Comparison of ENCODE assay signal across 8 cellular contexts in the genomic region with DNA sequence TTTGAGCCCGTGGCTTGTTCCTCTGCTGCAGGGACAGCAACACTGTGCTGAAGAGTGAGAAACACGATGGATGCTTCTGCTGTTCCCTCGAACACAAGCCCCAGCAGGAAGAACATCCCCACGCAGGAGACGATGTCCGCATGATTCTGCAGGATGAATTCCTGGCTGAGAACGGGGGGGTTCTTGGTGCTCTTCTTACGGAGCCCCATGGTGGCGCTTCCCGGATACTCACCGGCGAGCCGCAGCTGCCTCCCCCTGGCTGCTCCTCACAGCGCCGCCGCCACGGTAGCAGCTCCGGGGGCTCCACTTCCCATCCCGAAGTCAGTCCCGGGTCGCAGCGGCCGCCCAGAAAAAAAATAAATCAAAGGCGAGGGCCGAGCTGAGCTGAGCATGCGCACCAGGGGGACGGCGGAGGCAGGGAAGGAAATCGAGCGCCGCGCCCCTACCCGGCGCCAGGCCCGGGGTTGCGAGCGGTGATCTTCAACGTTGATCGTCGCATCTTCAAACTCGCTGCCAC. TPM values are rescaled to one million over a fixed set of nuclear protein-coding genes. Genes with fewer than 3 reads are reported as not detected.
DNase-seq lines count a peak whose midpoint lies in the region.

A gene (minus strand): TSS at position 392 of the 517 bp plus-strand sequence. CDS start 183 bp downstream, at position 209.

- H3K4me1 Mint-ChIP-seq in activated T-helper 2 cell treated with anti-CD3 and anti-CD28 coated beads, Interferon-gamma antibody, Interleukin-2, Interleukin-4, amounts not matched to agents 10 μg/mL and 5 μg/mL and 100 μg/mL, durations not matched to agents 14 hours and 24 hours and 36 hours (ENCODE audit: low read depth), result no peaks in the 10 kb centered on the region

- H3K9me3 Mint-ChIP-seq in activated T-helper 2 cell treated with anti-CD3 and anti-CD28 coated beads, Interferon-gamma antibody, Interleukin-2, Interleukin-4, amounts not matched to agents 10 μg/mL and 5 μg/mL and 100 μg/mL, durations not matched to agents 14 hours and 24 hours and 36 hours, result peaks cover 3% of the 10 kb centered on the region

- H3K4me3 Mint-ChIP-seq in activated T-helper 2 cell treated with anti-CD3 and anti-CD28 coated beads, Interferon-gamma antibody, Interleukin-2, Interleukin-4, amounts not matched to agents 10 μg/mL and 5 μg/mL and 100 μg/mL, durations not matched to agents 14 hours and 24 hours and 36 hours (ENCODE audit: low read depth), result peak within 1 kb of the TSS; percentile 56

- no peaks in the 10 kb centered on the region for H3K27me3 Mint-ChIP-seq in activated T-helper 2 cell treated with anti-CD3 and anti-CD28 coated beads, Interferon-gamma antibody, Interleukin-2, Interleukin-4, amounts not matched to agents 10 μg/mL and 5 μg/mL and 100 μg/mL, durations not matched to agents 14 hours and 24 hours and 36 hours (ENCODE audit: low read depth)

- intact Hi-C loops in activated T-helper 2 cell treated with anti-CD3 and anti-CD28 coated beads, Interferon-gamma antibody, Interleukin-2, Interleukin-4, amounts not matched to agents 10 μg/mL and 5 μg/mL and 100 μg/mL, durations not matched to agents 14 hours and 24 hours and 36 hours (cut with micrococcal nuclease), result no loop called here
- intact Hi-C loops in head of caudate nucleus (cut with DNase I), result no loop called here

- H3K27ac Mint-ChIP-seq in activated T-helper 2 cell treated with anti-CD3 and anti-CD28 coated beads, Interferon-gamma antibody, Interleukin-2, Interleukin-4, amounts not matched to agents 10 μg/mL and 5 μg/mL and 100 μg/mL, durations not matched to agents 14 hours and 24 hours and 36 hours, result no peak within 1 kb of the TSS

- DNase-seq in stimulated activated CD4-positive, alpha-beta T cell treated with anti-CD3 and anti-CD28 coated beads, Interleukin-2, amount 100 ng/mL, for 24 hours, result peak; percentile 16 to 23
- no peak for DNase-seq in stimulated activated CD4-positive, alpha-beta T cell treated with anti-CD3 and anti-CD28 coated beads, Interleukin-4, amount 100 ng/mL, for 4 hours
- DNase-seq in NCI-H1694 treated with DMSO at 0.1 percent for 48 hours (lab: John Stamatoyannopoulos, UW) (peak; percentile 54), head of caudate nucleus (peak; percentile 58 to 91 (median 81)), non-pigmented ciliary epithelial cell (ENCODE audit: low read depth) (peak; percentile 31), NCI-H187 (lab: John Stamatoyannopoulos, UW) (no peak), MV-4-11 (lab: John Stamatoyannopoulos, UW) (no peak)
- DNase-seq in activated T-helper 2 cell treated with anti-CD3 and anti-CD28 coated beads, Interferon-gamma antibody, Interleukin-2, Interleukin-4, amounts not matched to agents 10 μg/mL and 5 μg/mL and 100 μg/mL, durations not matched to agents 14 hours and 24 hours and 36 hours (ENCODE audit: low spot score), result peak; percentile 9

- no peaks in the 10 kb centered on the region for H3K36me3 Mint-ChIP-seq in activated T-helper 2 cell treated with anti-CD3 and anti-CD28 coated beads, Interferon-gamma antibody, Interleukin-2, Interleukin-4, amounts not matched to agents 10 μg/mL and 5 μg/mL and 100 μg/mL, durations not matched to agents 14 hours and 24 hours and 36 hours (ENCODE audit: low read depth)

RNA-seq across cellular contexts. Expression of the gene that starts here (rescaled TPM):
- total RNA-seq in activated T-helper 2 cell treated with anti-CD3 and anti-CD28 coated beads, Interferon-gamma antibody, Interleukin-2, Interleukin-4, amounts not matched to agents 10 μg/mL and 5 μg/mL and 100 μg/mL, durations not matched to agents 14 hours and 24 hours and 36 hours, result 0.09 TPM in 1 of 2 replicates, not detected in the other

Comparison
In these comparisons a context has a peak if more than half of its experiments do, and no peak if none do; other contexts are left out.
1. DNase-seq: peak in stimulated activated CD4-positive, alpha-beta T cell treated with anti-CD3 and anti-CD28 coated beads, Interleukin-2, amount 100 ng/mL, for 24 hours (2 of 2), NCI-H1694 treated with DMSO at 0.1 percent for 48 hours (single experiment), head of caudate nucleus (42 of 42) and non-pigmented ciliary epithelial cell (single experiment); none in stimulated activated CD4-positive, alpha-beta T cell treated with anti-CD3 and anti-CD28 coated beads, Interleukin-4, amount 100 ng/mL, for 4 hours (0 of 2), NCI-H187 (0 of 2) and MV-4-11 (single experiment).
2. Peak in DNase-seq in activated T-helper 2 cell treated with anti-CD3 and anti-CD28 coated beads, Interferon-gamma antibody, Interleukin-2, Interleukin-4, amounts not matched to agents 10 μg/mL and 5 μg/mL and 100 μg/mL, durations not matched to agents 14 hours and 24 hours and 36 hours; RNA of the gene not detected or under 1 TPM.